In the genomic region with DNA sequence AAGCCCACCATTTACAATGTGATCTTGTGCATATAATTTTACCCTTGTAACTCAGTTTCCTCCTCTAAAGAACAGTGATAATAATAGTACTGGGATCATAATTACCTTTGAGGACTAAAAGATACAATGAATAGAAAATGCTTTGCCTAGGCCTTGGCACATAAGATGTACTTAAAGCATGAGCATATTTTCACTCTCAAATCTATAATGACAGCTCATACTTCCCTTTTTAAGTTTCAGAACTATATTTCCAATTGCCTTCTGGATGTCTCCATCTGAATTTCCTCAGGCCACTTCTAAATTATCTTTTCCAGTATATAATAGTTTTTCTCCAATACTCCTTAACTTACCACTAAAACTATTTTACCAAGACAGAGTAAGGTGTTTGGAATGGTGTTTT, we compare ENCODE assay signal across 17 cellular contexts. TPM values are rescaled to one million over a fixed set of nuclear protein-coding genes. Genes with fewer than 3 reads are reported as not detected.
"Had no signal": no experiment of that assay in that cellular context is flagged by ENCODE, and none has a peak within 500 bp of the region (broad histone marks: within the 10 kb centered on the region; RNA-seq: fewer than 3 reads in every experiment).

No MANE protein-coding gene starts in this region.

- DNase-seq: activated CD4-positive, alpha-beta memory T cell treated with anti-CD3 and anti-CD28 coated beads for 36 hours; activated CD4-positive, alpha-beta T cell treated with anti-CD3 and anti-CD28 coated beads for 48 hours; activated naive CD4-positive, alpha-beta T cell treated with Interleukin-2 at 50 U/mL for 16 hours; activated naive CD8-positive, alpha-beta T cell treated with anti-CD3 and anti-CD28 coated beads for 36 hours; activated T-cell treated with anti-CD3 and anti-CD28 coated beads, Interleukin-2, amount 50 U/mL, for 48 hours; central memory CD4-positive, alpha-beta T cell; effector memory CD8-positive, alpha-beta T cell; head of caudate nucleus; hypothalamus; left ventricle myocardium inferior; naive thymus-derived CD4-positive, alpha-beta T cell; small intestine; stimulated activated CD4-positive, alpha-beta T cell treated with anti-CD3 and anti-CD28 coated beads, Interleukin-2, amount 100 ng/mL, for 24 hours; stomach; transverse colon had no signal

- ATAC-seq: effector memory CD8-positive, alpha-beta T cell; naive thymus-derived CD4-positive, alpha-beta T cell; sciatic nerve; stimulated activated memory B cell treated with anti-CD40 and anti-IgM and Interleukin-4, amounts not matched to agents 10 μg/mL and 1 μg/mL and 100 μg/mL, for 72 hours had no signal

RNA-seq across cellular contexts. Expression of a gene that starts 13.3 kb away (rescaled TPM):
- total RNA-seq: activated CD4-positive, alpha-beta memory T cell treated with anti-CD3 and anti-CD28 coated beads for 36 hours; activated naive CD8-positive, alpha-beta T cell treated with anti-CD3 and anti-CD28 coated beads for 36 hours had no signal
